26 cellular contexts compared by ENCODE assay signal in the genomic region with DNA sequence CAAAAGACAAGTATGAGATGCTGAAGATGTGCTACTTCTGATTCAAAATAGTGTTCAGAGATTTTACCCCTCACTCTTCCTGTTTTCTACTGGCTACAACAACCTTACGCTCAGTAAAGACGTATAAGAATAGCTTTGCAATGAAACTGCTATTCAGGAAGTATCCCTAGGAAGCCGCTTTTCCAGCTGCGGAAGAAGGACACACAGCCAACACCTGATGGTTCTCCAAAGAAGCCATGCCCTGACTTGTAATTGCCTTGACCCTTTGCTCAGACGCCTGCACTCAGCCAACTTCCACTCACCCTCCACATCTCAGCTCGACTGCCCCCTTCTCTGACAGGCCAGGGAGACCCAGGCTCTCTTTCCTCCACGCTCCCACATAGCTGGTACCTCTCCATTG.
A peak's percentile ranks its signal among the peaks of the same experiment; 100 is the strongest.
DNase-seq lines count a peak whose midpoint lies in the region; ATAC-seq, FAIRE-seq and TF ChIP-seq lines count a peak whose summit lies in the region.
"Had no signal": no experiment of that assay in that cellular context is flagged by ENCODE, and none has a peak within 500 bp of the region (broad histone marks: within the 10 kb centered on the region; RNA-seq: fewer than 3 reads in every experiment).

No MANE protein-coding gene starts in this region.

- dilution Hi-C loops in endothelial cell of umbilical vein (cut with MboI; ENCODE audit: extremely low pct_ligation_motif_present, low sequenced_read_pairs): no loop called here

- H3K9me3 ChIP-seq in right atrium auricular region (no peaks in the 10 kb centered on the region), endothelial cell of umbilical vein (replicated peaks; ENCODE audit: control insufficient read depth, insufficient read depth, low read length) (no peaks in the 10 kb centered on the region), neural progenitor cell (ENCODE audit: low read depth) (no peaks in the 10 kb centered on the region)
- H3K9me3 ChIP-seq: A549, BE2C, mucosa of descending colon, sigmoid colon, transverse colon had no signal

- H3K36me3 Mint-ChIP-seq in neural progenitor cell: no peaks in the 10 kb centered on the region

- no peaks in the 10 kb centered on the region for H3K9me1 ChIP-seq in endothelial cell of umbilical vein (replicated peaks; ENCODE audit: control insufficient read depth, extremely low read depth, insufficient read depth, low read length)

- H3K4me3 ChIP-seq in right atrium auricular region (no peak overlapping the region), endothelial cell of umbilical vein (replicated peaks in 1 of 3; ENCODE audit: insufficient read depth in 1 of 3, low read depth in 1 of 3, low read length in 3 of 3) (no peak overlapping the region), neural progenitor cell (no peak overlapping the region), H7 (ENCODE audit: insufficient read depth, low read depth, low read length) (no peak overlapping the region)
- H3K4me3 ChIP-seq: A549, cardiac muscle cell, mucosa of descending colon, sigmoid colon, transverse colon had no signal

- DNase-seq in left ventricle myocardium superior (no peak), right atrium auricular region (ENCODE audit: low spot score) (no peak), endothelial cell of umbilical vein (ENCODE audit: low read depth, low spot score) (peak; percentile 31), neural progenitor cell (ENCODE audit: low spot score) (no peak), H7 (no peak), DMS153 (lab: John Stamatoyannopoulos, UW) (no peak)
- no peak for DNase-seq in NK-92 treated with Interleukin-12 subunit alpha and Interleukin-12 subunit beta, amount 100 ng/mL, for 24 hours (lab: John Stamatoyannopoulos, UW)
- DNase-seq: activated CD4-positive, alpha-beta T cell treated with anti-CD3 and anti-CD28 coated beads for 36 hours; activated naive CD4-positive, alpha-beta T cell treated with anti-CD3 and anti-CD28 coated beads for 36 hours; activated T-cell treated with anti-CD3 and anti-CD28 coated beads, Interleukin-2, amount 50 U/mL, for 48 hours; amygdala; EL; left colon; mucosa of descending colon; NCI-H1092 treated with DMSO at 0.1 percent for 48 hours; NCI-H526 treated with DMSO at 0.1 percent for 48 hours; sigmoid colon; T-helper 17 cell; transverse colon had no signal

- H3K36me3 ChIP-seq in right atrium auricular region (no peaks in the 10 kb centered on the region), endothelial cell of umbilical vein (ENCODE audit: control insufficient read depth in 2 of 2, extremely low read depth in 1 of 2, insufficient read depth in 2 of 2, low read length in 2 of 2) (no peaks in the 10 kb centered on the region), neural progenitor cell (no peaks in the 10 kb centered on the region), H7 (replicated peaks; ENCODE audit: control insufficient read depth, insufficient read depth, low read length) (no peaks in the 10 kb centered on the region)
- H3K36me3 ChIP-seq: BE2C, cardiac muscle cell, sigmoid colon, transverse colon had no signal

- TF ChIP-seq POLR2A in endothelial cell of umbilical vein (IDR thresholded peaks at IDR 0.05; ENCODE audit: low read depth, low read length): no peak

- H3K4me1 Mint-ChIP-seq in neural progenitor cell: peaks cover 47% of the 10 kb centered on the region

- FAIRE-seq in endothelial cell of umbilical vein (lab: Jason Lieb, UNC): no peak
- FAIRE-seq: A549 had no signal

- H3K27ac Mint-ChIP-seq in neural progenitor cell: peak overlapping the region; percentile 72
- H3K27ac Mint-ChIP-seq: activated CD4-positive, alpha-beta T cell treated with anti-CD3 and anti-CD28 coated beads for 36 hours; activated naive CD4-positive, alpha-beta T cell treated with anti-CD3 and anti-CD28 coated beads for 36 hours; dendritic cell treated with granulocyte-macrophage colony-stimulating factor and Interleukin-4, amounts not matched to agents 40 ng/mL and 50 ng/mL, for 4 days; T-helper 17 cell had no signal

- H3K9ac ChIP-seq in endothelial cell of umbilical vein (replicated peaks; ENCODE audit: extremely low read depth, insufficient read depth, low read length) (no peak overlapping the region), neural progenitor cell (no peak overlapping the region)

- peaks cover 0 to 27% of the 10 kb centered on the region in 2 donors for H3K4me1 ChIP-seq in right atrium auricular region
- peaks cover 42% of the 10 kb centered on the region for H3K4me1 ChIP-seq in endothelial cell of umbilical vein (ENCODE audit: control insufficient read depth, extremely low read depth, insufficient read depth, low read length)
- H3K4me1 ChIP-seq in neural progenitor cell: peaks cover 21% of the 10 kb centered on the region
- H3K4me1 ChIP-seq: A549 had no signal

- no peaks in the 10 kb centered on the region for H3K9me3 Mint-ChIP-seq in neural progenitor cell
- H3K9me3 Mint-ChIP-seq: activated naive CD4-positive, alpha-beta T cell treated with anti-CD3 and anti-CD28 coated beads for 36 hours had no signal

- TF ChIP-seq CTCF in right atrium auricular region (IDR thresholded peaks at IDR 0.05) (no peak), endothelial cell of umbilical vein (IDR thresholded peaks at IDR 0.05; ENCODE audit: extremely low read depth in 1 of 2, insufficient read depth in 1 of 2, low read depth in 1 of 2, low read length in 2 of 2) (no peak), neural progenitor cell (IDR thresholded peaks at IDR 0.05) (no peak)

- BruUV-seq in endothelial cell of umbilical vein (replicated peaks; lab: Mats Ljungman, UMichigan): TSS peak; percentile 71

- H3K27ac ChIP-seq in right atrium auricular region (no peak overlapping the region), endothelial cell of umbilical vein (ENCODE audit: insufficient read depth, low read depth, low read length) (peak overlapping the region; percentile 62), neural progenitor cell (no peak overlapping the region)
- H3K27ac ChIP-seq: A549, cardiac muscle cell, epithelial cell of prostate, sigmoid colon, SK-N-MC, transverse colon had no signal

- ATAC-seq in left ventricle myocardium superior: peak; percentile 11
- ATAC-seq in GM19452 (IDR thresholded peaks at IDR 0.05; ENCODE audit: unreplicated experiment): no peak
- ATAC-seq: A549; activated CD4-positive, alpha-beta T cell treated with anti-CD3 and anti-CD28 coated beads for 36 hours; left colon; T-helper 17 cell had no signal

- H3K27me3 ChIP-seq in right atrium auricular region (no peaks in the 10 kb centered on the region), endothelial cell of umbilical vein (ENCODE audit: control insufficient read depth in 2 of 2, insufficient read depth in 2 of 2, low read length in 2 of 2) (no peaks in the 10 kb centered on the region), neural progenitor cell (no peaks in the 10 kb centered on the region), H7 (ENCODE audit: control insufficient read depth, insufficient read depth, low read length) (no peaks in the 10 kb centered on the region)
- H3K27me3 ChIP-seq: BE2C, cardiac muscle cell, sigmoid colon, transverse colon had no signal

- H3F3A ChIP-seq in neural progenitor cell (ENCODE audit: low read depth): peaks cover 3% of the 10 kb centered on the region

- CTCF ChIA-PET in endothelial cell of umbilical vein (lab: Charles Lee): interaction anchor here (0.9 to 1.5 kb wide), 6 partner anchors 8 to 88 kb away, joined by 3 to 5 read pairs (median 4); no protein-coding TSS in a partner anchor

- H3K79me2 ChIP-seq in endothelial cell of umbilical vein (ENCODE audit: control insufficient read depth, insufficient read depth, low read length) (no peaks in the 10 kb centered on the region), neural progenitor cell (ENCODE audit: low read depth) (no peaks in the 10 kb centered on the region)

- H2AFZ ChIP-seq in endothelial cell of umbilical vein (ENCODE audit: low read depth, low read length) (no peak overlapping the region), neural progenitor cell (replicated peaks) (no peak overlapping the region)

- intact Hi-C loops in left ventricle myocardium superior (cut with micrococcal nuclease): no loop called here
- intact Hi-C loops in endothelial cell of umbilical vein (cut with micrococcal nuclease): loop anchor here (5.0 to 10.0 kb wide), 3 partner anchors 49 to 654 kb away; a partner anchor contains a TSS

- POLR2A ChIA-PET in endothelial cell of umbilical vein (lab: Charles Lee): no interaction called here

- H3K27me3 Mint-ChIP-seq in neural progenitor cell (ENCODE audit: insufficient read depth, low read depth): peaks cover 2% of the 10 kb centered on the region
- H3K27me3 Mint-ChIP-seq: activated CD4-positive, alpha-beta T cell treated with anti-CD3 and anti-CD28 coated beads for 36 hours; dendritic cell treated with granulocyte-macrophage colony-stimulating factor and Interleukin-4, amounts not matched to agents 40 ng/mL and 50 ng/mL, for 4 days; T-helper 17 cell had no signal

- H3K4me3 Mint-ChIP-seq in neural progenitor cell: no peak overlapping the region
- H3K4me3 Mint-ChIP-seq: activated CD4-positive, alpha-beta T cell treated with anti-CD3 and anti-CD28 coated beads for 36 hours; activated naive CD4-positive, alpha-beta T cell treated with anti-CD3 and anti-CD28 coated beads for 36 hours; dendritic cell treated with granulocyte-macrophage colony-stimulating factor and Interleukin-4, amounts not matched to agents 40 ng/mL and 50 ng/mL, for 4 days; T-helper 17 cell had no signal

- H4K20me1 ChIP-seq in endothelial cell of umbilical vein (replicated peaks; ENCODE audit: control insufficient read depth, extremely low read depth, insufficient read depth, low read length) (no peaks in the 10 kb centered on the region), neural progenitor cell (ENCODE audit: low read depth) (peaks cover 16% of the 10 kb centered on the region)

- H3K4me2 ChIP-seq in endothelial cell of umbilical vein (ENCODE audit: insufficient read depth, low read length) (no peak overlapping the region), neural progenitor cell (peak overlapping the region; percentile 30)
- H3K4me2 ChIP-seq: A549 had no signal

TF ChIP-seq in endothelial cell of umbilical vein, 7 proteins besides CTCF, POLR2A, EP300 and RAD21:
- TF ChIP-seq EZH2 (IDR thresholded peaks at IDR 0.05; ENCODE audit: borderline replicate concordance, low read depth, low read length, severe bottlenecking): no peak
- no peak for TF ChIP-seq MYC (IDR thresholded peaks at IDR 0.05; ENCODE audit: low read depth, low read length)
- TF ChIP-seq GATA2 (IDR thresholded peaks at IDR 0.05; ENCODE audit: insufficient read depth, insufficient read length, low read depth, low read length): no peak
